Comparison of ENCODE assay signal across 16 cellular contexts in genomic region chr7:131028293-131028692, GRCh38.
DNase-seq lines count a peak whose midpoint lies in the region; ATAC-seq and TF ChIP-seq lines count a peak whose summit lies in the region.
"Had no signal": no experiment of that assay in that cellular context is flagged by ENCODE, and none has a peak within 500 bp of the region (broad histone marks: within the 10 kb centered on the region; RNA-seq: fewer than 3 reads in every experiment).

No MANE protein-coding gene starts in this region.

- TF ChIP-seq POLR2A in stomach (IDR thresholded peaks at IDR 0.05), result no peak

- H3K4me1 ChIP-seq in stomach, result peaks cover 18 to 76% (median 40%) of the 10 kb centered on the region in 4 donors

- no peaks in the 10 kb centered on the region for H3K9me3 ChIP-seq in stomach
- H3K9me3 ChIP-seq: sigmoid colon had no signal

- no peak for TF ChIP-seq EP300 in stomach (IDR thresholded peaks at IDR 0.05)

- H3K9me3 Mint-ChIP-seq in activated CD4-positive, alpha-beta T cell treated with anti-CD3 and anti-CD28 coated beads for 36 hours (ENCODE audit: low read depth), result peaks cover 12% of the 10 kb centered on the region
- H3K9me3 Mint-ChIP-seq in effector memory CD8-positive, alpha-beta T cell, result no peaks in the 10 kb centered on the region

- POLR2A ChIA-PET in activated CD4-positive, alpha-beta T cell treated with anti-CD3 and anti-CD28 coated beads for 36 hours (lab: Charles Lee), result interaction anchor here (1.0 kb wide), 1 partner anchor 68 kb away, joined by 6 read pairs; no protein-coding TSS in a partner anchor
- POLR2A ChIA-PET in RWPE1 (lab: Yijun Ruan, JAX; ENCODE audit: low non-redundant PET), result no interaction called here

- peaks cover 0 to 9% (median under 1%) of the 10 kb centered on the region in 4 donors for H3K36me3 ChIP-seq in stomach
- H3K36me3 ChIP-seq: sigmoid colon had no signal

- WGBS in stomach, 5 donors, result 36 to 64% (median 52%) methylated on average over 2 of the region's 2 CpGs

- intact Hi-C loops in activated CD4-positive, alpha-beta T cell treated with anti-CD3 and anti-CD28 coated beads for 36 hours (cut with DNase I, micrococcal nuclease), result no loop called here
- intact Hi-C loops in stomach (cut with DNase I; ENCODE audit: low total_unique reads), result no loop called here

- H3K27me3 ChIP-seq in stomach, result no peaks in the 10 kb centered on the region
- H3K27me3 ChIP-seq: sigmoid colon had no signal

- no peak for TF ChIP-seq CTCF in RWPE1 (conservative IDR thresholded peaks at IDR 0.05; ENCODE audit: low read depth)
- TF ChIP-seq CTCF in stomach (IDR thresholded peaks at IDR 0.05), result no peak

- no peak overlapping the region for H3K4me3 Mint-ChIP-seq in activated CD4-positive, alpha-beta T cell treated with anti-CD3 and anti-CD28 coated beads for 36 hours
- peak overlapping the region; percentile 70 to 76 for H3K4me3 Mint-ChIP-seq in effector memory CD8-positive, alpha-beta T cell

- no peak for ATAC-seq in activated CD4-positive, alpha-beta T cell treated with anti-CD3 and anti-CD28 coated beads for 36 hours
- ATAC-seq in effector memory CD8-positive, alpha-beta T cell (replicated peaks), result no peak
- no peak for ATAC-seq in GM18907 (IDR thresholded peaks at IDR 0.05; ENCODE audit: unreplicated experiment)

- no peak for DNase-seq in activated CD4-positive, alpha-beta T cell treated with anti-CD3 and anti-CD28 coated beads for 36 hours
- no peak for DNase-seq in activated CD4-positive, alpha-beta T cell treated with anti-CD3 and anti-CD28 coated beads, Interleukin-2, amount 50 U/mL, for 4 hours
- DNase-seq in RWPE1 (ENCODE audit: low spot score) (no peak), stomach (no peak), GM03348 (ENCODE audit: low spot score) (no peak), AG20443 (ENCODE audit: low spot score) (no peak)
- no peak for DNase-seq in effector memory CD8-positive, alpha-beta T cell
- DNase-seq: amniotic stem cell; KBM-7; mesendoderm; NCI-H1105; NK-92 treated with Interleukin-12 subunit alpha and Interleukin-12 subunit beta, amount 100 ng/mL, for 24 hours; SHP77; sigmoid colon; stimulated activated CD4-positive, alpha-beta T cell treated with anti-CD3 and anti-CD28 coated beads, Interleukin-4, amount 100 ng/mL, for 1 hour had no signal

- H3K4me3 ChIP-seq in stomach, result no peak overlapping the region
- H3K4me3 ChIP-seq: sigmoid colon had no signal

- H3K27ac ChIP-seq in RWPE1 (peak overlapping the region; percentile 74), stomach (peak overlapping the region in 3 of 5 donors; percentile 47 to 69 (median 61))

- peaks cover 39% of the 10 kb centered on the region for H3K36me3 Mint-ChIP-seq in activated CD4-positive, alpha-beta T cell treated with anti-CD3 and anti-CD28 coated beads for 36 hours (ENCODE audit: low read depth)
- peaks cover 95% of the 10 kb centered on the region for H3K36me3 Mint-ChIP-seq in effector memory CD8-positive, alpha-beta T cell (ENCODE audit: insufficient read depth)

- peak overlapping the region; percentile 73 for H3K27ac Mint-ChIP-seq in activated CD4-positive, alpha-beta T cell treated with anti-CD3 and anti-CD28 coated beads for 36 hours
- H3K27ac Mint-ChIP-seq in effector memory CD8-positive, alpha-beta T cell, result peak overlapping the region; percentile 90 to 94

- no peaks in the 10 kb centered on the region for H3K27me3 Mint-ChIP-seq in activated CD4-positive, alpha-beta T cell treated with anti-CD3 and anti-CD28 coated beads for 36 hours
- H3K27me3 Mint-ChIP-seq in effector memory CD8-positive, alpha-beta T cell, result no peaks in the 10 kb centered on the region

- CTCF ChIA-PET in activated CD4-positive, alpha-beta T cell treated with anti-CD3 and anti-CD28 coated beads for 36 hours (lab: Charles Lee), result interaction anchor here (0.7 to 2.4 kb wide), 11 partner anchors 9 to 131 kb away, joined by 3 to 10 read pairs (median 5); no protein-coding TSS in a partner anchor
- CTCF ChIA-PET in RWPE1 (lab: Yijun Ruan, JAX), result no interaction called here

- peaks cover 88% of the 10 kb centered on the region for H3K4me1 Mint-ChIP-seq in activated CD4-positive, alpha-beta T cell treated with anti-CD3 and anti-CD28 coated beads for 36 hours
- H3K4me1 Mint-ChIP-seq in effector memory CD8-positive, alpha-beta T cell (ENCODE audit: low read depth in 2 of 2), result peaks cover 66 to 86% of the 10 kb centered on the region in 2 donors
